In the genomic region with DNA sequence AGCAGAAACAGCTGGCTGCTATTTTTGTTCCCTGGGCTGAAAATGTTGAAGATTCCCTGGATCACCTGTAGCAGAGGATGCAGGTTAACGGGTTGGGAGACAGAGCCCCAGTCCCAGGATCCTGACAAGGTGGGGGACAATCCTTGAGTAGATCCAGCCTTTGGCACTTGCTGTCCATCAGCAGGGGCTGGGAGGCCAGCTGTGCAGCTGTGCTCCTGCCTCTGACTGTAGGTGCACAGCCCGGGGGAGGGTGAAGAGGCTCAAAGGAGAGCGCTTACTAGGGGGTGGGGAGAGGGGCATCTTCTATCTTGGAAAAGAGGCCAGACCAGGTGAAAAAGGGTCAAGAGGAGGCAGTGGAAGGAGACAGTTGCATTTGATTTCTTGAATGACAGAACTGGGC, we compare ENCODE assay signal across 17 cellular contexts. TPM values are rescaled to one million over a fixed set of nuclear protein-coding genes. Genes with fewer than 3 reads are reported as not detected.
DNase-seq lines count a peak whose midpoint lies in the region; ATAC-seq and TF ChIP-seq lines count a peak whose summit lies in the region.
"Had no signal": no experiment of that assay in that cellular context is flagged by ENCODE, and none has a peak within 500 bp of the region (broad histone marks: within the 10 kb centered on the region; RNA-seq: fewer than 3 reads in every experiment).

No MANE protein-coding gene starts in this region.

- H4K20me1 ChIP-seq in DND-41 (ENCODE audit: insufficient read depth, low read length), result peaks cover 21% of the 10 kb centered on the region
- H4K20me1 ChIP-seq in neural progenitor cell (ENCODE audit: low read depth), result peaks cover 9% of the 10 kb centered on the region
- H4K20me1 ChIP-seq in MM.1S (ENCODE audit: insufficient read depth, low read length), result no peaks in the 10 kb centered on the region

- H2AFZ ChIP-seq in DND-41 (ENCODE audit: low read depth, low read length) (no peak overlapping the region), neural progenitor cell (replicated peaks) (no peak overlapping the region), MM.1S (ENCODE audit: low read length) (no peak overlapping the region)
- H2AFZ ChIP-seq: hepatocyte had no signal

- no peak for DNase-seq in CD4-positive, CD25-positive, alpha-beta regulatory T cell
- DNase-seq in DND-41, result no peak
- no peak for DNase-seq in activated naive CD8-positive, alpha-beta T cell treated with anti-CD3 and anti-CD28 coated beads, Interleukin-2, amount 10 ng/mL, durations not matched to agents 7 days and 5 days
- DNase-seq in neural progenitor cell (ENCODE audit: low spot score), result no peak
- no peak for DNase-seq in MM.1S
- DNase-seq in left lung, result no peak
- DNase-seq: activated naive CD4-positive, alpha-beta T cell treated with Interleukin-2 at 50 U/mL for 16 hours; effector CD8-positive, alpha-beta T cell; NCI-H187 treated with DMSO at 0.1 percent for 48 hours; NCI-H524; OCI-M1; stimulated activated CD4-positive, alpha-beta T cell treated with anti-CD3 and anti-CD28 coated beads, Interleukin-2, amount 100 ng/mL, for 24 hours; thyroid gland had no signal

- H3K79me2 ChIP-seq in DND-41 (ENCODE audit: insufficient read depth, low read length) (peaks cover 21% of the 10 kb centered on the region), neural progenitor cell (ENCODE audit: low read depth) (peaks cover 20% of the 10 kb centered on the region), MM.1S (ENCODE audit: low read length) (peaks cover 26% of the 10 kb centered on the region)

- H3K9me3 Mint-ChIP-seq in CD4-positive, CD25-positive, alpha-beta regulatory T cell, result peaks cover 0 to 2% (median 0%) of the 10 kb centered on the region in 7 donors
- no peaks in the 10 kb centered on the region for H3K9me3 Mint-ChIP-seq in activated naive CD8-positive, alpha-beta T cell treated with anti-CD3 and anti-CD28 coated beads, Interleukin-2, amount 10 ng/mL, durations not matched to agents 7 days and 5 days
- H3K9me3 Mint-ChIP-seq in neural progenitor cell, result no peaks in the 10 kb centered on the region

- peak overlapping the region in 2 of 4 donors; percentile 28 to 38 for H3K4me3 Mint-ChIP-seq in CD4-positive, CD25-positive, alpha-beta regulatory T cell
- H3K4me3 Mint-ChIP-seq in activated naive CD8-positive, alpha-beta T cell treated with anti-CD3 and anti-CD28 coated beads, Interleukin-2, amount 10 ng/mL, durations not matched to agents 7 days and 5 days, result no peak overlapping the region
- peak overlapping the region; percentile 58 for H3K4me3 Mint-ChIP-seq in neural progenitor cell

- H3K9ac ChIP-seq in DND-41 (ENCODE audit: low read depth, low read length) (no peak overlapping the region), neural progenitor cell (no peak overlapping the region), MM.1S (ENCODE audit: low read length) (no peak overlapping the region)

- peak overlapping the region; percentile 61; the same call in 1 of the 2 replicates for H3K4me2 ChIP-seq in DND-41 (ENCODE audit: insufficient read depth, low read length)
- no peak overlapping the region for H3K4me2 ChIP-seq in neural progenitor cell
- no peak overlapping the region for H3K4me2 ChIP-seq in MM.1S (ENCODE audit: low read depth, low read length)
- H3K4me2 ChIP-seq: hepatocyte had no signal

- no peak overlapping the region for H3K4me3 ChIP-seq in CD4-positive, CD25-positive, alpha-beta regulatory T cell (ENCODE audit: low read depth, low read length)
- H3K4me3 ChIP-seq in DND-41 (ENCODE audit: low read depth in 1 of 2, low read length in 2 of 2) (no peak overlapping the region), neural progenitor cell (no peak overlapping the region), MM.1S (ENCODE audit: low read length) (no peak overlapping the region), left lung (no peak overlapping the region)
- H3K4me3 ChIP-seq: cardiac muscle cell, hepatocyte, thyroid gland had no signal

- H3K4me1 Mint-ChIP-seq in CD4-positive, CD25-positive, alpha-beta regulatory T cell, result peaks cover 0 to 54% (median 23%) of the 10 kb centered on the region in 4 donors
- peaks cover 30% of the 10 kb centered on the region for H3K4me1 Mint-ChIP-seq in activated naive CD8-positive, alpha-beta T cell treated with anti-CD3 and anti-CD28 coated beads, Interleukin-2, amount 10 ng/mL, durations not matched to agents 7 days and 5 days
- H3K4me1 Mint-ChIP-seq in neural progenitor cell, result peaks cover 18% of the 10 kb centered on the region

- H3K27me3 Mint-ChIP-seq in CD4-positive, CD25-positive, alpha-beta regulatory T cell, result no peaks in the 10 kb centered on the region
- no peaks in the 10 kb centered on the region for H3K27me3 Mint-ChIP-seq in activated naive CD8-positive, alpha-beta T cell treated with anti-CD3 and anti-CD28 coated beads, Interleukin-2, amount 10 ng/mL, durations not matched to agents 7 days and 5 days
- peaks cover 3% of the 10 kb centered on the region for H3K27me3 Mint-ChIP-seq in neural progenitor cell (ENCODE audit: insufficient read depth, low read depth)

- H3K27ac Mint-ChIP-seq in CD4-positive, CD25-positive, alpha-beta regulatory T cell, result peak overlapping the region in 2 of 3 donors; percentile 55 to 62
- peak overlapping the region; percentile 81 for H3K27ac Mint-ChIP-seq in activated naive CD8-positive, alpha-beta T cell treated with anti-CD3 and anti-CD28 coated beads, Interleukin-2, amount 10 ng/mL, durations not matched to agents 7 days and 5 days
- H3K27ac Mint-ChIP-seq in neural progenitor cell, result no peak overlapping the region

- H3K36me3 Mint-ChIP-seq in CD4-positive, CD25-positive, alpha-beta regulatory T cell, result peaks cover 14% of the 10 kb centered on the region
- H3K36me3 Mint-ChIP-seq in activated naive CD8-positive, alpha-beta T cell treated with anti-CD3 and anti-CD28 coated beads, Interleukin-2, amount 10 ng/mL, durations not matched to agents 7 days and 5 days, result peaks cover 25% of the 10 kb centered on the region
- H3K36me3 Mint-ChIP-seq in neural progenitor cell, result peaks cover 22% of the 10 kb centered on the region

- H3K9me2 ChIP-seq in MM.1S (replicated peaks; ENCODE audit: insufficient read depth, low read length), result no peaks in the 10 kb centered on the region

- peaks cover 36% of the 10 kb centered on the region for H3K4me1 ChIP-seq in CD4-positive, CD25-positive, alpha-beta regulatory T cell (ENCODE audit: control insufficient read depth, insufficient read depth, low read length, poor library complexity, severe bottlenecking)
- peaks cover 33% of the 10 kb centered on the region for H3K4me1 ChIP-seq in DND-41 (ENCODE audit: insufficient read depth, low read length)
- H3K4me1 ChIP-seq in neural progenitor cell, result no peaks in the 10 kb centered on the region
- 0 out of 2 replicates have a peak, but pooled peaks cover 7% of the 10 kb centered on the region for H3K4me1 ChIP-seq in MM.1S (ENCODE audit: low read length)
- peaks cover 9 to 23% of the 10 kb centered on the region in 2 donors for H3K4me1 ChIP-seq in left lung

- no peak overlapping the region for H3K27ac ChIP-seq in CD4-positive, CD25-positive, alpha-beta regulatory T cell (ENCODE audit: insufficient read depth, low read length, poor library complexity, severe bottlenecking)
- H3K27ac ChIP-seq in DND-41 (ENCODE audit: low read length), result no peak overlapping the region
- H3K27ac ChIP-seq in neural progenitor cell, result no peak overlapping the region
- H3K27ac ChIP-seq in MM.1S (ENCODE audit: low read length), result no peak overlapping the region
- no peak overlapping the region for H3K27ac ChIP-seq in left lung
- H3K27ac ChIP-seq: cardiac muscle cell, hepatocyte, thyroid gland had no signal

- peaks cover 22% of the 10 kb centered on the region for H3F3A ChIP-seq in neural progenitor cell (ENCODE audit: low read depth)
- no peaks in the 10 kb centered on the region for H3F3A ChIP-seq in MM.1S (ENCODE audit: insufficient read depth, low read length)

- ATAC-seq in CD4-positive, CD25-positive, alpha-beta regulatory T cell (ENCODE audit: low read depth in 2 of 2), result no peak
- ATAC-seq in DND-41 (ENCODE audit: insufficient read depth, low read depth) (no peak), left lung (no peak), GM21526 (IDR thresholded peaks at IDR 0.05; ENCODE audit: low FRiP score, unreplicated experiment) (no peak)
- no peak for ATAC-seq in activated naive CD8-positive, alpha-beta T cell treated with anti-CD3 and anti-CD28 coated beads, Interleukin-2, amount 10 ng/mL, durations not matched to agents 7 days and 5 days (ENCODE audit: low read depth)
- ATAC-seq: SK-N-SH treated with all-trans-retinoic acid at 6 μM for 48 hours had no signal

- POLR2A ChIA-PET in activated naive CD8-positive, alpha-beta T cell treated with anti-CD3 and anti-CD28 coated beads, Interleukin-2, amount 10 ng/mL, durations not matched to agents 7 days and 5 days (lab: Charles Lee), result interaction anchor here (0.6 kb wide), 1 partner anchor 204 kb away, joined by 3 read pairs; no protein-coding TSS in a partner anchor

- peaks cover 24% of the 10 kb centered on the region for H3K36me3 ChIP-seq in CD4-positive, CD25-positive, alpha-beta regulatory T cell (ENCODE audit: control insufficient read depth, insufficient read depth, low read length)
- H3K36me3 ChIP-seq in DND-41 (ENCODE audit: insufficient read depth, low read length) (peaks cover 61% of the 10 kb centered on the region), neural progenitor cell (no peaks in the 10 kb centered on the region), MM.1S (replicated peaks; ENCODE audit: insufficient read depth, low read length) (no peaks in the 10 kb centered on the region), left lung (peaks cover 0 to 66% of the 10 kb centered on the region in 2 donors)

- intact Hi-C loops in left lung (cut with DNase I), result no loop called here

- H3K27me3 ChIP-seq in CD4-positive, CD25-positive, alpha-beta regulatory T cell (ENCODE audit: control insufficient read depth, insufficient read depth, low read length), result no peaks in the 10 kb centered on the region
- H3K27me3 ChIP-seq in DND-41 (ENCODE audit: insufficient read depth, low read length, poor library complexity) (no peaks in the 10 kb centered on the region), neural progenitor cell (no peaks in the 10 kb centered on the region), MM.1S (replicated peaks; ENCODE audit: insufficient read depth, low read length) (no peaks in the 10 kb centered on the region), left lung (no peaks in the 10 kb centered on the region)
- H3K27me3 ChIP-seq: cardiac muscle cell, hepatocyte, thyroid gland had no signal

- H3K9me3 ChIP-seq in CD4-positive, CD25-positive, alpha-beta regulatory T cell (ENCODE audit: control insufficient read depth in 2 of 2, low read length in 2 of 2), result no peaks in the 10 kb centered on the region
- H3K9me3 ChIP-seq in DND-41 (ENCODE audit: insufficient read depth, low read length, severe bottlenecking) (no peaks in the 10 kb centered on the region), neural progenitor cell (ENCODE audit: low read depth) (no peaks in the 10 kb centered on the region), MM.1S (replicated peaks; ENCODE audit: insufficient read depth, low read length) (no peaks in the 10 kb centered on the region), left lung (no peaks in the 10 kb centered on the region)
- H3K9me3 ChIP-seq: thyroid gland had no signal

- TF ChIP-seq CTCF in DND-41 (IDR thresholded peaks at IDR 0.05; ENCODE audit: borderline replicate concordance, extremely low read depth, low read length, poor library complexity, severe bottlenecking), result no peak
- TF ChIP-seq CTCF in neural progenitor cell (IDR thresholded peaks at IDR 0.05), result no peak
- TF ChIP-seq CTCF in MM.1S (IDR thresholded peaks at IDR 0.05; ENCODE audit: low read length), result no peak
- TF ChIP-seq CTCF in left lung (IDR thresholded peaks at IDR 0.05), result no peak

RNA-seq across cellular contexts. Expression of gene DDX41, which starts 3.5 kb away (rescaled TPM):
- 73.2 TPM for total RNA-seq in CD4-positive, CD25-positive, alpha-beta regulatory T cell
- 10 to 100 TPM; 41.8 to 48.9 (median 46.0) TPM for polyA plus RNA-seq in CD4-positive, CD25-positive, alpha-beta regulatory T cell
- total RNA-seq in activated naive CD8-positive, alpha-beta T cell treated with anti-CD3 and anti-CD28 coated beads, Interleukin-2, amount 10 ng/mL, durations not matched to agents 7 days and 5 days, result 100 to 1,000 TPM; 132 to 135 TPM
- total RNA-seq in neural progenitor cell (ENCODE audit: low replicate concordance), result 60.7 and 118 TPM in 2 replicates
- total RNA-seq in left lung, result 10 to 100 TPM; 65.9 to 86.7 TPM

RNA-seq across cellular contexts. Expression of gene DOK3, which starts 10.6 kb away (rescaled TPM):
- 1.5 TPM for total RNA-seq in CD4-positive, CD25-positive, alpha-beta regulatory T cell
- polyA plus RNA-seq in CD4-positive, CD25-positive, alpha-beta regulatory T cell, result under 1 TPM in 2 of 4 donors, not detected in 2; 0.13 to 0.17 TPM
- total RNA-seq in activated naive CD8-positive, alpha-beta T cell treated with anti-CD3 and anti-CD28 coated beads, Interleukin-2, amount 10 ng/mL, durations not matched to agents 7 days and 5 days, result 1 to 10 TPM; 3.7 to 6.0 TPM
- total RNA-seq in neural progenitor cell (ENCODE audit: low replicate concordance) (0.54 and 0.93 TPM in 2 replicates), left lung (10 to 100 TPM; 18.2 to 90.5 TPM)

RNA-seq across cellular contexts. Expression of gene PDLIM7, which starts 22.9 kb away (rescaled TPM):
- total RNA-seq in CD4-positive, CD25-positive, alpha-beta regulatory T cell, result 7.8 TPM
- 1 to 10 TPM; 1.6 to 2.7 (median 2.5) TPM for polyA plus RNA-seq in CD4-positive, CD25-positive, alpha-beta regulatory T cell
- total RNA-seq in activated naive CD8-positive, alpha-beta T cell treated with anti-CD3 and anti-CD28 coated beads, Interleukin-2, amount 10 ng/mL, durations not matched to agents 7 days and 5 days, result 10 to 100 TPM; 51.6 to 60.6 TPM
- 38.7 and 208 TPM in 2 replicates for total RNA-seq in neural progenitor cell (ENCODE audit: low replicate concordance)
- total RNA-seq in left lung, result 100 to 1,000 TPM; 107 to 141 TPM

RNA-seq across cellular contexts. Expression of gene FAM193B, which starts 34.1 kb away (rescaled TPM):
- total RNA-seq in CD4-positive, CD25-positive, alpha-beta regulatory T cell, result 179 TPM
- polyA plus RNA-seq in CD4-positive, CD25-positive, alpha-beta regulatory T cell, result 1 to 10 TPM; 2.8 to 4.1 (median 3.5) TPM
- total RNA-seq in activated naive CD8-positive, alpha-beta T cell treated with anti-CD3 and anti-CD28 coated beads, Interleukin-2, amount 10 ng/mL, durations not matched to agents 7 days and 5 days, result 100 to 1,000 TPM; 142 to 153 TPM
- total RNA-seq in neural progenitor cell (ENCODE audit: low replicate concordance), result 42.5 and 78.5 TPM in 2 replicates
- total RNA-seq in left lung, result 10 to 100 TPM; 64.3 to 73.9 TPM

RNA-seq across cellular contexts. Expression of gene DBN1, which starts 46.8 kb away (rescaled TPM):
- total RNA-seq in CD4-positive, CD25-positive, alpha-beta regulatory T cell, result 2.3 TPM
- polyA plus RNA-seq in CD4-positive, CD25-positive, alpha-beta regulatory T cell, result under 1 TPM in 1 of 4 donors, not detected in 3; 0.13 TPM
- total RNA-seq in activated naive CD8-positive, alpha-beta T cell treated with anti-CD3 and anti-CD28 coated beads, Interleukin-2, amount 10 ng/mL, durations not matched to agents 7 days and 5 days, result 10 to 100 TPM; 82.5 to 87.0 TPM
- total RNA-seq in neural progenitor cell (ENCODE audit: low replicate concordance), result 113 and 338 TPM in 2 replicates
- total RNA-seq in left lung, result 10 to 100 TPM; 43.2 to 83.1 TPM
